In genomic region chrX:52934704-52935468, GRCh38 we compare ENCODE assay signal across 8 cellular contexts. TPM values are rescaled to one million over a fixed set of nuclear protein-coding genes. Genes with fewer than 3 reads are reported as not detected.
DNase-seq lines count a peak whose midpoint lies in the region; ATAC-seq and TF ChIP-seq lines count a peak whose summit lies in the region.

No MANE protein-coding gene starts in this region.

- ATAC-seq in GM21528 (IDR thresholded peaks at IDR 0.05; ENCODE audit: low FRiP score, unreplicated experiment): peak; percentile 88
- peak; percentile 97 for ATAC-seq in mucosa of descending colon

- no peaks in the 10 kb centered on the region for H3K36me3 ChIP-seq in OCI-LY1 (ENCODE audit: insufficient read depth, low read length)
- H3K36me3 ChIP-seq in mucosa of descending colon (ENCODE audit: low read depth): no peaks in the 10 kb centered on the region

- H3K9me3 ChIP-seq in OCI-LY1 (ENCODE audit: low read length) (no peaks in the 10 kb centered on the region), mucosa of descending colon (no peaks in the 10 kb centered on the region)

- peak overlapping the region; percentile 91 for H3K4me2 ChIP-seq in OCI-LY1 (ENCODE audit: low read length)

- peak overlapping the region; percentile 96 for H3K27ac ChIP-seq in OCI-LY1 (ENCODE audit: low read depth, low read length, poor library complexity, severe bottlenecking)

- DNase-seq in DMS153 treated with DMSO at 0.1 percent for 48 hours (lab: John Stamatoyannopoulos, UW; ENCODE audit: unreplicated experiment) (peak; percentile 51), HuH-7.5 (ENCODE audit: low spot score) (peak; percentile 45), activated T-cell treated with anti-CD3 and anti-CD28 coated beads for 1 hour (ENCODE audit: low read depth) (peak; percentile 91), epidermal melanocyte (ENCODE audit: insufficient read length, low spot score) (peak; percentile 59), mucosa of descending colon (peak; percentile 92 to 97 (median 93))
- DNase-seq in stimulated activated CD8-positive, alpha-beta memory T cell treated with anti-CD3 and anti-CD28 coated beads, Interleukin-4, amount 100 ng/mL, for 24 hours (ENCODE audit: low read depth): peak; percentile 94

- H3K4me1 ChIP-seq in OCI-LY1 (ENCODE audit: insufficient read depth, low read length, severe bottlenecking) (peaks cover 11% of the 10 kb centered on the region), mucosa of descending colon (ENCODE audit: low read depth) (no peaks in the 10 kb centered on the region)

- peak overlapping the region; percentile 87 for H3K4me3 ChIP-seq in OCI-LY1 (ENCODE audit: low read depth, low read length, poor library complexity, severe bottlenecking)
- peak overlapping the region; percentile 30 for H3K4me3 ChIP-seq in mucosa of descending colon

- H3K27me3 ChIP-seq in OCI-LY1 (ENCODE audit: insufficient read depth, low read length): no peaks in the 10 kb centered on the region

- H3K79me2 ChIP-seq in OCI-LY1 (ENCODE audit: insufficient read depth, low read length): no peaks in the 10 kb centered on the region

- no peaks in the 10 kb centered on the region for H4K20me1 ChIP-seq in OCI-LY1 (ENCODE audit: insufficient read depth, low read length)

- H3K9me2 ChIP-seq in OCI-LY1 (ENCODE audit: low read depth, low read length): no peaks in the 10 kb centered on the region

- no peaks in the 10 kb centered on the region for H3F3A ChIP-seq in OCI-LY1 (ENCODE audit: insufficient read depth, low read length)

- H3K9ac ChIP-seq in OCI-LY1 (ENCODE audit: low read length): peak overlapping the region; percentile 99

- no peak overlapping the region for H2AFZ ChIP-seq in OCI-LY1 (ENCODE audit: low read length)

- TF ChIP-seq CTCF in OCI-LY1 (IDR thresholded peaks at IDR 0.05; ENCODE audit: low read length): peak; percentile 89
- peak; percentile 46 for TF ChIP-seq CTCF in mucosa of descending colon (IDR thresholded peaks at IDR 0.05)

- intact Hi-C loops in mucosa of descending colon (cut with DNase I, micrococcal nuclease): no loop called here

RNA-seq across cellular contexts. Expression of gene FAM156A, which starts 23.4 kb away (rescaled TPM):
- 10 to 100 TPM; 17.0 to 22.4 (median 22.2) TPM for total RNA-seq in mucosa of descending colon

RNA-seq across cellular contexts. Expression of gene FAM156B, which starts 37.8 kb away (rescaled TPM):
- total RNA-seq in mucosa of descending colon: 10 to 100 TPM; 11.7 to 17.0 (median 15.6) TPM

Comparison
In these comparisons a context has a peak if more than half of its experiments do, and no peak if none do; other contexts are left out.
1. Peak in every context shown above with its lines: DNase-seq, ATAC-seq, H3K4me3 ChIP-seq and H3K27ac ChIP-seq.